ENCODE assay signal across 18 cellular contexts in genomic region chr11:63800921-63801320, GRCh38. TPM values are rescaled to one million over a fixed set of nuclear protein-coding genes. Genes with fewer than 3 reads are reported as not detected.
DNase-seq lines count a peak whose midpoint lies in the region; TF ChIP-seq lines count a peak whose summit lies in the region.
"Had no signal": no experiment of that assay in that cellular context is flagged by ENCODE, and none has a peak within 500 bp of the region (broad histone marks: within the 10 kb centered on the region; RNA-seq: fewer than 3 reads in every experiment).

No MANE protein-coding gene starts in this region.

- DNase-seq in MCF 10A (ENCODE audit: unreplicated experiment) (no peak), mammary epithelial cell (no peak), nephron progenitor cell (no peak), hepatic stellate cell (ENCODE audit: low spot score) (no peak), 8988T (no peak)
- DNase-seq: ACHN; BE2C; C1 segment of cervical spinal cord; CD4-positive, alpha-beta memory T cell; CD4-positive, CD25-positive, alpha-beta regulatory T cell; CD8-positive, alpha-beta memory T cell; COR-L47; DMS79 treated with DMSO at 0.1 percent for 48 hours; GF-D8 had no signal

- no peak overlapping the region for H3K4me3 ChIP-seq in mammary epithelial cell (replicated peaks in 1 of 3; ENCODE audit: insufficient read depth in 1 of 3, low read depth in 2 of 3, low read length in 3 of 3)
- H3K4me3 ChIP-seq: BLaER1 had no signal

- H2AFZ ChIP-seq in mammary epithelial cell (ENCODE audit: low read depth, low read length), result no peak overlapping the region

- H3K4me1 ChIP-seq in mammary epithelial cell (ENCODE audit: insufficient read depth, low read length), result peaks cover 16% of the 10 kb centered on the region
- H3K4me1 ChIP-seq: BLaER1 had no signal

- no peaks in the 10 kb centered on the region for H3K36me3 ChIP-seq in mammary epithelial cell (ENCODE audit: insufficient read depth, low read length)
- H3K36me3 ChIP-seq: BE2C, BLaER1 had no signal

- POLR2A ChIA-PET in MCF 10A (lab: Yijun Ruan, JAX), result no interaction called here

- 100% methylated on average over 3 of the region's 5 CpGs for WGBS in mammary epithelial cell (ENCODE audit: low coverage, missing lambda C conversion rate)

- no peaks in the 10 kb centered on the region for H3K9me3 Mint-ChIP-seq in MCF 10A (ENCODE audit: unreplicated experiment)
- H3K9me3 Mint-ChIP-seq in nephron progenitor cell, result peaks cover 22% of the 10 kb centered on the region
- H3K9me3 Mint-ChIP-seq: CD8-positive, alpha-beta memory T cell had no signal

- intact Hi-C loops in MCF 10A (cut with micrococcal nuclease), result no loop called here
- intact Hi-C loops in mammary epithelial cell (cut with micrococcal nuclease), result no loop called here

- H3K36me3 Mint-ChIP-seq in MCF 10A (ENCODE audit: insufficient read depth, unreplicated experiment) (no peaks in the 10 kb centered on the region), nephron progenitor cell (ENCODE audit: low read depth) (peaks cover 5% of the 10 kb centered on the region)
- H3K36me3 Mint-ChIP-seq: CD14-positive monocyte; CD4-positive, alpha-beta memory T cell; CD4-positive, CD25-positive, alpha-beta regulatory T cell; CD8-positive, alpha-beta memory T cell had no signal

- H3K27me3 Mint-ChIP-seq in MCF 10A (ENCODE audit: insufficient read depth, unreplicated experiment) (no peaks in the 10 kb centered on the region), nephron progenitor cell (ENCODE audit: low read depth, poor library complexity) (peaks cover 35% of the 10 kb centered on the region)

- no peaks in the 10 kb centered on the region for H3K27me3 ChIP-seq in mammary epithelial cell (ENCODE audit: insufficient read depth, low read length)
- H3K27me3 ChIP-seq: BE2C, BLaER1 had no signal

- H3K4me3 Mint-ChIP-seq in MCF 10A (ENCODE audit: unreplicated experiment) (no peak overlapping the region), nephron progenitor cell (no peak overlapping the region)
- H3K4me3 Mint-ChIP-seq: CD14-positive monocyte; CD4-positive, alpha-beta memory T cell; CD4-positive, CD25-positive, alpha-beta regulatory T cell; CD8-positive, alpha-beta memory T cell had no signal

- H3K9me3 ChIP-seq in mammary epithelial cell (replicated peaks; ENCODE audit: insufficient read depth, low read length), result no peaks in the 10 kb centered on the region
- H3K9me3 ChIP-seq: BE2C had no signal

- H3K79me2 ChIP-seq in mammary epithelial cell (ENCODE audit: insufficient read depth, low read length), result no peaks in the 10 kb centered on the region

- H4K20me1 ChIP-seq in mammary epithelial cell (ENCODE audit: insufficient read depth, low read length), result no peaks in the 10 kb centered on the region
- H4K20me1 ChIP-seq: BLaER1 had no signal

- CTCF ChIA-PET in MCF 10A (lab: Yijun Ruan, JAX) (interaction anchor here (0.6 to 1.8 kb wide), 2 partner anchors 37 to 54 kb away, joined by 3 to 5 read pairs; no protein-coding TSS in a partner anchor), mammary epithelial cell (lab: Charles Lee; ENCODE audit: low non-redundant PET) (no interaction called here)

- in situ Hi-C loops in mammary epithelial cell (cut with MboI; ENCODE audit: low sequenced_read_pairs in 2 of 2), result no loop called here

- BruUV-seq in MCF 10A (replicated peaks; lab: Mats Ljungman, UMichigan) (no TSS peak), mammary epithelial cell (replicated peaks; lab: Mats Ljungman, UMichigan) (no TSS peak)

- TF ChIP-seq CTCF in MCF 10A (IDR thresholded peaks at IDR 0.05; ENCODE audit: unreplicated experiment) (no peak), mammary epithelial cell (conservative IDR thresholded peaks at IDR 0.05 in 1 of 2, IDR thresholded peaks at IDR 0.05 in 1 of 2; ENCODE audit: extremely low read depth in 1 of 2, insufficient read depth in 1 of 2, low read depth in 1 of 2, low read length in 2 of 2) (no peak), VCaP (conservative IDR thresholded peaks at IDR 0.05) (0 out of 2 replicates have a peak, but pooled peaks have one; percentile 4), nephron progenitor cell (IDR thresholded peaks at IDR 0.05) (no peak)

- H3K4me1 Mint-ChIP-seq in MCF 10A (ENCODE audit: insufficient read depth, unreplicated experiment) (peaks cover 9% of the 10 kb centered on the region), nephron progenitor cell (peaks cover 9% of the 10 kb centered on the region)
- H3K4me1 Mint-ChIP-seq: CD4-positive, alpha-beta memory T cell; CD4-positive, CD25-positive, alpha-beta regulatory T cell; CD8-positive, alpha-beta memory T cell had no signal

- no peak overlapping the region for H3K27ac ChIP-seq in mammary epithelial cell (ENCODE audit: insufficient read depth, low read depth, low read length)
- no peak overlapping the region for H3K27ac ChIP-seq in VCaP
- H3K27ac ChIP-seq: 22Rv1, BLaER1 had no signal

- H3K27ac Mint-ChIP-seq in MCF 10A (ENCODE audit: low read depth, unreplicated experiment) (peak overlapping the region; percentile 82), nephron progenitor cell (peak overlapping the region; percentile 63)
- H3K27ac Mint-ChIP-seq: CD8-positive, alpha-beta memory T cell had no signal

- H3K9ac ChIP-seq in mammary epithelial cell (ENCODE audit: insufficient read depth, low read length), result no peak overlapping the region
- H3K9ac ChIP-seq: BLaER1 had no signal

- H3K4me2 ChIP-seq in mammary epithelial cell (ENCODE audit: insufficient read depth, low read depth, low read length), result no peak overlapping the region
- H3K4me2 ChIP-seq: BLaER1 had no signal

- dilution Hi-C loops in mammary epithelial cell (cut with HindIII; ENCODE audit: low sequenced_read_pairs), result no loop called here

RNA-seq across cellular contexts. Expression of gene SPINDOC, which starts 12.3 kb away (rescaled TPM):
- total RNA-seq in MCF 10A (2022) (17.1 and 21.4 TPM in 2 replicates), mammary epithelial cell (10 to 100 TPM; 19.2 to 24.4 TPM)
- polyA plus RNA-seq in mammary epithelial cell, result 14.3 TPM
- 3.7 TPM for polyA minus RNA-seq in mammary epithelial cell

RNA-seq across cellular contexts. Expression of gene ZFTA, which starts 32.3 kb away (rescaled TPM):
- total RNA-seq in MCF 10A (2022) (2.6 and 5.2 TPM in 2 replicates), mammary epithelial cell (10 to 100 TPM in 1 of 2 donors, 1 to 10 TPM in 1; 4.7 to 10.0 TPM)
- polyA plus RNA-seq in mammary epithelial cell, result 1.9 TPM
- polyA minus RNA-seq in mammary epithelial cell, result 1.3 TPM
- polyA plus RNA-seq: CD14-positive monocyte had no signal

RNA-seq across cellular contexts. Expression of gene MARK2, which starts 38.0 kb away (rescaled TPM):
- total RNA-seq in MCF 10A (2022) (36.9 and 39.8 TPM in 2 replicates), mammary epithelial cell (10 to 100 TPM; 26.7 to 64.4 TPM)
- polyA plus RNA-seq in mammary epithelial cell, result 38.9 TPM
- polyA minus RNA-seq in mammary epithelial cell, result 79.0 TPM
